In the genomic region with DNA sequence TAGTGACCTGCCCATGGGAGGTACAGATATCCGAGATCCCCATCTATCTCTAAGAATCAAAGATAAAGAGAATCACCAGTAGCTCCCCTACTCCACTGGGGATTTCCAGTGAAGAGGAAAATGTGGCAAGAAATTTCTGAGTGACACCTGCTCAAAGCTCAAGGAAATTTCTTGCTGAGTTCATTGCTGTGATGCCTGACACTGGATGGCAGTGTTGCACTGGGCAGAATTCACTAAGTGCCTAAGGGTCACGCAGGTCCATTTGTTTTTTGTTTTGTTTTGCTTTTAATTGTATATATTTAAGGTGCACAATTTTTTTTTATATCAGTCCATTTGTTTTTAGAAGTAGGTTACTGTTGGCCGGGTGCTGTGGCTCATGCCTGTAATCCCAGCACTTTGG, we compare ENCODE assay signal across 10 cellular contexts.
DNase-seq lines count a peak whose midpoint lies in the region; ATAC-seq, FAIRE-seq and TF ChIP-seq lines count a peak whose summit lies in the region.
"Had no signal": no experiment of that assay in that cellular context is flagged by ENCODE, and none has a peak within 500 bp of the region (broad histone marks: within the 10 kb centered on the region; RNA-seq: fewer than 3 reads in every experiment).

No MANE protein-coding gene starts in this region.

- ATAC-seq in HCT116 (peak; percentile 74), HG03442 (IDR thresholded peaks at IDR 0.05; ENCODE audit: unreplicated experiment) (no peak)

- no peaks in the 10 kb centered on the region for H3K36me3 ChIP-seq in BE2C
- H3K36me3 ChIP-seq in HCT116 (ENCODE audit: control insufficient read depth in 1 of 2, insufficient read depth in 2 of 2, low read length in 2 of 2), result no peaks in the 10 kb centered on the region
- H3K36me3 ChIP-seq in SK-N-SH (replicated peaks in 1 of 2; ENCODE audit: control insufficient read depth in 1 of 2, insufficient read depth in 2 of 2, low read length in 1 of 2), result no peaks in the 10 kb centered on the region
- H3K36me3 ChIP-seq in keratinocyte (ENCODE audit: control insufficient read depth in 2 of 2, extremely low read depth in 1 of 2, insufficient read depth in 2 of 2, low read length in 2 of 2), result no peaks in the 10 kb centered on the region
- H3K36me3 ChIP-seq: transverse colon had no signal

- H2AFZ ChIP-seq in HCT116 (ENCODE audit: low read depth, low read length, poor library complexity, severe bottlenecking) (no peak overlapping the region), SK-N-SH (ENCODE audit: low read depth) (no peak overlapping the region), keratinocyte (ENCODE audit: control insufficient read depth, low read length) (no peak overlapping the region)
- H2AFZ ChIP-seq: parathyroid adenoma had no signal

- no peaks in the 10 kb centered on the region for H3K9me1 ChIP-seq in keratinocyte (ENCODE audit: control insufficient read depth, extremely low read depth, insufficient read depth, low read length)

- POLR2A ChIA-PET in HCT116 (lab: Charles Lee) (no interaction called here), SK-N-SH (lab: Yijun Ruan, JAX) (no interaction called here)

- H3K9me3 ChIP-seq in BE2C (no peaks in the 10 kb centered on the region), HCT116 (ENCODE audit: control insufficient read depth in 1 of 2, insufficient read depth in 1 of 2, low read depth in 1 of 2, low read length in 2 of 2) (no peaks in the 10 kb centered on the region), SK-N-SH (no peaks in the 10 kb centered on the region), keratinocyte (ENCODE audit: control insufficient read depth, low read depth, low read length) (no peaks in the 10 kb centered on the region)
- H3K9me3 ChIP-seq: transverse colon had no signal

- RAD21 ChIA-PET in HCT116 (lab: Charles Lee; ENCODE audit: low non-redundant PET in 1 of 2, low total read pairs in 2 of 2, uncharacterized antibody in 2 of 2, unreplicated experiment in 2 of 2), result interaction anchor here in 1 of 2 experiments (0.6 kb wide), 2 partner anchors 15 to 543 kb away, joined by 3 to 4 read pairs; no protein-coding TSS in a partner anchor

- dilution Hi-C loops in keratinocyte (cut with MboI; ENCODE audit: extremely low pct_ligation_motif_present, low sequenced_read_pairs), result loop anchor here (25.0 kb wide), 1 partner anchor 501 kb away; no protein-coding TSS in a partner anchor

- H3K27ac ChIP-seq in HCT116 (ENCODE audit: low read depth, low read length) (no peak overlapping the region), SK-N-SH (ENCODE audit: low read depth in 2 of 2, low read length in 1 of 2) (no peak overlapping the region), keratinocyte (ENCODE audit: control insufficient read depth, insufficient read depth, low read length) (no peak overlapping the region), coronary artery (no peak overlapping the region)
- H3K27ac ChIP-seq: parathyroid adenoma, transverse colon had no signal

- H3K9me2 ChIP-seq in HCT116 (ENCODE audit: insufficient read depth) (no peaks in the 10 kb centered on the region), SK-N-SH (no peaks in the 10 kb centered on the region)

- H3K27me3 ChIP-seq in BE2C, result no peaks in the 10 kb centered on the region; the same call in 1 of the 2 replicates
- H3K27me3 ChIP-seq in HCT116 (ENCODE audit: insufficient read depth, low read length), result no peaks in the 10 kb centered on the region
- no peaks in the 10 kb centered on the region; the same call in 1 of the 2 replicates for H3K27me3 ChIP-seq in SK-N-SH (ENCODE audit: insufficient read depth)
- H3K27me3 ChIP-seq in keratinocyte (ENCODE audit: control insufficient read depth, extremely low read depth, insufficient read depth, low read length), result no peaks in the 10 kb centered on the region
- H3K27me3 ChIP-seq: transverse colon had no signal

- no peaks in the 10 kb centered on the region for H3F3A ChIP-seq in SK-N-SH (replicated peaks; ENCODE audit: insufficient read depth)

- WGBS in SK-N-SH (ENCODE audit: low lambda C conversion rate), result 38% methylated on average over 3 of the region's 3 CpGs

- TF ChIP-seq EP300 in SK-N-SH (IDR thresholded peaks at IDR 0.05; ENCODE audit: borderline replicate concordance in 1 of 2, low read depth in 1 of 2, low read length in 1 of 2), result no peak

- no peak for TF ChIP-seq POLR2A in HCT116 (IDR thresholded peaks at IDR 0.05; ENCODE audit: borderline replicate concordance, extremely low read depth, insufficient read depth, insufficient read length)

- FAIRE-seq in keratinocyte (lab: Jason Lieb, UNC), result peak; percentile 34

- CTCF ChIA-PET in HCT116 (lab: Charles Lee) (interaction anchor here (0.6 to 1.6 kb wide), 12 partner anchors 9 to 1191 kb away, joined by 3 to 9 read pairs (median 4); no protein-coding TSS in a partner anchor), SK-N-SH (lab: Yijun Ruan, JAX) (interaction anchor here (0.6 to 2.6 kb wide), 10 partner anchors 16 to 1126 kb away, joined by 3 to 14 read pairs (median 5); no protein-coding TSS in a partner anchor)

- no peaks in the 10 kb centered on the region for H4K20me1 ChIP-seq in HCT116 (ENCODE audit: insufficient read depth)
- no peaks in the 10 kb centered on the region for H4K20me1 ChIP-seq in SK-N-SH (ENCODE audit: insufficient read depth)
- no peaks in the 10 kb centered on the region for H4K20me1 ChIP-seq in keratinocyte (ENCODE audit: control insufficient read depth, extremely low read depth, insufficient read depth, low read length)

- H3K9ac ChIP-seq in HCT116 (ENCODE audit: low read length), result no peak overlapping the region
- no peak overlapping the region for H3K9ac ChIP-seq in SK-N-SH
- H3K9ac ChIP-seq in keratinocyte (ENCODE audit: control insufficient read depth, extremely low read depth, insufficient read depth, low read length), result no peak overlapping the region
- H3K9ac ChIP-seq: parathyroid adenoma had no signal

- no peak overlapping the region for H3K4me2 ChIP-seq in HCT116 (ENCODE audit: low read length)
- no peak overlapping the region for H3K4me2 ChIP-seq in SK-N-SH
- no peak overlapping the region for H3K4me2 ChIP-seq in keratinocyte (ENCODE audit: control insufficient read depth, extremely low read depth, insufficient read depth, low read depth, low read length)

- DNase-seq in BE2C (peak; percentile 16), HCT116 (ENCODE audit: low read depth, low spot score) (peak; percentile 12), SK-N-SH (no peak), keratinocyte (ENCODE audit: low read depth, low spot score) (no peak), coronary artery (ENCODE audit: low spot score) (no peak), AG08395 (ENCODE audit: low spot score) (no peak)
- no peak for DNase-seq in stimulated activated CD4-positive, alpha-beta T cell treated with anti-CD3 and anti-CD28 coated beads, Interleukin-2, amount 100 ng/mL, for 24 hours
- DNase-seq: transverse colon had no signal

- intact Hi-C loops in HCT116 (cut with micrococcal nuclease), result loop anchor here (2.0 kb wide), 1 partner anchor 140 kb away; no protein-coding TSS in a partner anchor

- H3K79me2 ChIP-seq in HCT116 (ENCODE audit: insufficient read depth, low read length) (no peaks in the 10 kb centered on the region), SK-N-SH (ENCODE audit: insufficient read depth) (no peaks in the 10 kb centered on the region), keratinocyte (ENCODE audit: control insufficient read depth, insufficient read depth, low read length) (no peaks in the 10 kb centered on the region)
- H3K79me2 ChIP-seq: parathyroid adenoma had no signal

- peak; percentile 65 for TF ChIP-seq RAD21 in HCT116 (IDR thresholded peaks at IDR 0.05; ENCODE audit: low read depth)
- TF ChIP-seq RAD21 in SK-N-SH (IDR thresholded peaks at IDR 0.05; ENCODE audit: low read length), result peak; percentile 67

- BruUV-seq in HCT116 (replicated peaks; lab: Mats Ljungman, UMichigan), result no TSS peak

- H3K4me3 ChIP-seq in BE2C (ENCODE audit: low read depth, low read length), result no peak overlapping the region
- H3K4me3 ChIP-seq in HCT116 (replicated peaks in 1 of 2; ENCODE audit: low read depth in 1 of 2, low read length in 2 of 2), result no peak overlapping the region
- no peak overlapping the region for H3K4me3 ChIP-seq in SK-N-SH (ENCODE audit: low read depth in 2 of 2, low read length in 1 of 2)
- H3K4me3 ChIP-seq in keratinocyte (ENCODE audit: control insufficient read depth in 2 of 3, extremely low read depth in 1 of 3, insufficient read depth in 2 of 3, low read depth in 1 of 3, low read length in 3 of 3), result no peak overlapping the region
- no peak overlapping the region for H3K4me3 ChIP-seq in coronary artery
- H3K4me3 ChIP-seq: transverse colon had no signal

- peak; percentile 56 for TF ChIP-seq CTCF in BE2C (IDR thresholded peaks at IDR 0.05; ENCODE audit: low read depth, low read length)
- peak; percentile 43 to 57 (median 47); a peak in 5 of 6 replicates for TF ChIP-seq CTCF in HCT116 (IDR thresholded peaks at IDR 0.05 in 2 of 3, conservative IDR thresholded peaks at IDR 0.05 in 1 of 3; ENCODE audit: borderline replicate concordance in 1 of 3, insufficient read depth in 1 of 3, low read depth in 2 of 3, low read length in 2 of 3)
- TF ChIP-seq CTCF in SK-N-SH (IDR thresholded peaks at IDR 0.05), result peak; percentile 46
- peak; percentile 57 to 77 (median 68) for TF ChIP-seq CTCF in keratinocyte (optimal IDR thresholded peaks at IDR 0.05 in 1 of 3, IDR thresholded peaks at IDR 0.05 in 1 of 3, conservative IDR thresholded peaks at IDR 0.05 in 1 of 3; ENCODE audit: extremely low read depth in 1 of 3, insufficient read depth in 2 of 3, low read length in 3 of 3)
- no peak for TF ChIP-seq CTCF in coronary artery (IDR thresholded peaks at IDR 0.05)

- H3K4me1 ChIP-seq in BE2C (no peaks in the 10 kb centered on the region), HCT116 (ENCODE audit: control insufficient read depth in 1 of 2, insufficient read depth in 2 of 2, low read length in 2 of 2) (no peaks in the 10 kb centered on the region), SK-N-SH (ENCODE audit: control insufficient read depth in 1 of 2, insufficient read depth in 2 of 2, low read depth in 1 of 2, low read length in 1 of 2) (no peaks in the 10 kb centered on the region), keratinocyte (ENCODE audit: control insufficient read depth, extremely low read depth, insufficient read depth, low read length) (no peaks in the 10 kb centered on the region)
- H3K4me1 ChIP-seq: parathyroid adenoma, transverse colon had no signal

TF ChIP-seq in HCT116, 20 proteins besides CTCF, POLR2A, EP300 and RAD21 (continues in another document):
- TF ChIP-seq, protein P1, sequence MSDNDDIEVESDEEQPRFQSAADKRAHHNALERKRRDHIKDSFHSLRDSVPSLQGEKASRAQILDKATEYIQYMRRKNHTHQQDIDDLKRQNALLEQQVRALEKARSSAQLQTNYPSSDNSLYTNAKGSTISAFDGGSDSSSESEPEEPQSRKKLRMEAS (IDR thresholded peaks at IDR 0.05), result no peak
- TF ChIP-seq JUND (IDR thresholded peaks at IDR 0.05) (no peak), TCF7L2 (IDR thresholded peaks at IDR 0.05; ENCODE audit: borderline replicate concordance, extremely low read depth, insufficient read depth, insufficient read length) (no peak)

TF ChIP-seq in SK-N-SH, 30 proteins besides CTCF, POLR2A, EP300 and RAD21:
- TF ChIP-seq FOSL2 (IDR thresholded peaks at IDR 0.05; ENCODE audit: borderline replicate concordance, low read depth) (no peak), SMC3 (IDR thresholded peaks at IDR 0.05; ENCODE audit: low read depth, low read length) (peak; percentile 18; the same call in 1 of the 2 replicates)

Comparison
In these comparisons a context has a peak if more than half of its experiments do, and no peak if none do; other contexts are left out.
1. DNase-seq: peak in BE2C (single experiment) and HCT116 (single experiment); none in SK-N-SH (single experiment), keratinocyte (single experiment), stimulated activated CD4-positive, alpha-beta T cell treated with anti-CD3 and anti-CD28 coated beads, Interleukin-2, amount 100 ng/mL, for 24 hours (0 of 2), coronary artery (single experiment) and AG08395 (single experiment).